Comparison of ENCODE assay signal across 1 cellular context in the genomic region with DNA sequence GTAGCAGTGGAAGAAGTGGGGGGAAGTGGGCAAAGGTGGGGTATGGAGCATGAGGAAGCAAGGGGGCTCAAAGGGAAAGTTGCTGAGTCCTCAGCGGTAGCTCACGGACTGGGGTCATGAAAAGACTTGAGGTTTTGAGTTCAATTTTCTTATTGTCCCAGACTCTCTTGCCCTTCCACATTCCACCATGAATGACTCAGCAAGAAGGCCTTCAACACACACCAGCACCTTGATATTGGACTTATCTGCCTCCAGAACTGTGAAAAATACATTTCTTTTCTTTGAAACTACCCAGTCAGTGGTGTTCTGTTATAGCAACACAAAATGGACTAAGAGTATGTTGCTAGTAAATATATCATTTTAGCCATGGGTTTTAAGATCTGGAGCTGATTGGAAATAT.
TF ChIP-seq lines count a peak whose summit lies in the region.

No MANE protein-coding gene starts in this region.

TF ChIP-seq in WTC11, 78 proteins besides CTCF, POLR2A, EP300 and RAD21 (continued from another document):
- TF ChIP-seq, protein P1, sequence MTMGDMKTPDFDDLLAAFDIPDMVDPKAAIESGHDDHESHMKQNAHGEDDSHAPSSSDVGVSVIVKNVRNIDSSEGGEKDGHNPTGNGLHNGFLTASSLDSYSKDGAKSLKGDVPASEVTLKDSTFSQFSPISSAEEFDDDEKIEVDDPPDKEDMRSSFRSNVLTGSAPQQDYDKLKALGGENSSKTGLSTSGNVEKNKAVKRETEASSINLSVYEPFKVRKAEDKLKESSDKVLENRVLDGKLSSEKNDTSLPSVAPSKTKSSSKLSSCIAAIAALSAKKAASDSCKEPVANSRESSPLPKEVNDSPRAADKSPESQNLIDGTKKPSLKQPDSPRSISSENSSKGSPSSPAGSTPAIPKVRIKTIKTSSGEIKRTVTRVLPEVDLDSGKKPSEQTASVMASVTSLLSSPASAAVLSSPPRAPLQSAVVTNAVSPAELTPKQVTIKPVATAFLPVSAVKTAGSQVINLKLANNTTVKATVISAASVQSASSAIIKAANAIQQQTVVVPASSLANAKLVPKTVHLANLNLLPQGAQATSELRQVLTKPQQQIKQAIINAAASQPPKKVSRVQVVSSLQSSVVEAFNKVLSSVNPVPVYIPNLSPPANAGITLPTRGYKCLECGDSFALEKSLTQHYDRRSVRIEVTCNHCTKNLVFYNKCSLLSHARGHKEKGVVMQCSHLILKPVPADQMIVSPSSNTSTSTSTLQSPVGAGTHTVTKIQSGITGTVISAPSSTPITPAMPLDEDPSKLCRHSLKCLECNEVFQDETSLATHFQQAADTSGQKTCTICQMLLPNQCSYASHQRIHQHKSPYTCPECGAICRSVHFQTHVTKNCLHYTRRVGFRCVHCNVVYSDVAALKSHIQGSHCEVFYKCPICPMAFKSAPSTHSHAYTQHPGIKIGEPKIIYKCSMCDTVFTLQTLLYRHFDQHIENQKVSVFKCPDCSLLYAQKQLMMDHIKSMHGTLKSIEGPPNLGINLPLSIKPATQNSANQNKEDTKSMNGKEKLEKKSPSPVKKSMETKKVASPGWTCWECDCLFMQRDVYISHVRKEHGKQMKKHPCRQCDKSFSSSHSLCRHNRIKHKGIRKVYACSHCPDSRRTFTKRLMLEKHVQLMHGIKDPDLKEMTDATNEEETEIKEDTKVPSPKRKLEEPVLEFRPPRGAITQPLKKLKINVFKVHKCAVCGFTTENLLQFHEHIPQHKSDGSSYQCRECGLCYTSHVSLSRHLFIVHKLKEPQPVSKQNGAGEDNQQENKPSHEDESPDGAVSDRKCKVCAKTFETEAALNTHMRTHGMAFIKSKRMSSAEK (CRISPR knock-in tag; IDR thresholded peaks at IDR 0.05; ENCODE audit: borderline replicate concordance) = no peak
- no peak for TF ChIP-seq MXD4 (CRISPR knock-in tag; IDR thresholded peaks at IDR 0.05; ENCODE audit: borderline replicate concordance)
- no peak for TF ChIP-seq JUN (CRISPR knock-in tag; IDR thresholded peaks at IDR 0.05)
- TF ChIP-seq, protein P2, sequence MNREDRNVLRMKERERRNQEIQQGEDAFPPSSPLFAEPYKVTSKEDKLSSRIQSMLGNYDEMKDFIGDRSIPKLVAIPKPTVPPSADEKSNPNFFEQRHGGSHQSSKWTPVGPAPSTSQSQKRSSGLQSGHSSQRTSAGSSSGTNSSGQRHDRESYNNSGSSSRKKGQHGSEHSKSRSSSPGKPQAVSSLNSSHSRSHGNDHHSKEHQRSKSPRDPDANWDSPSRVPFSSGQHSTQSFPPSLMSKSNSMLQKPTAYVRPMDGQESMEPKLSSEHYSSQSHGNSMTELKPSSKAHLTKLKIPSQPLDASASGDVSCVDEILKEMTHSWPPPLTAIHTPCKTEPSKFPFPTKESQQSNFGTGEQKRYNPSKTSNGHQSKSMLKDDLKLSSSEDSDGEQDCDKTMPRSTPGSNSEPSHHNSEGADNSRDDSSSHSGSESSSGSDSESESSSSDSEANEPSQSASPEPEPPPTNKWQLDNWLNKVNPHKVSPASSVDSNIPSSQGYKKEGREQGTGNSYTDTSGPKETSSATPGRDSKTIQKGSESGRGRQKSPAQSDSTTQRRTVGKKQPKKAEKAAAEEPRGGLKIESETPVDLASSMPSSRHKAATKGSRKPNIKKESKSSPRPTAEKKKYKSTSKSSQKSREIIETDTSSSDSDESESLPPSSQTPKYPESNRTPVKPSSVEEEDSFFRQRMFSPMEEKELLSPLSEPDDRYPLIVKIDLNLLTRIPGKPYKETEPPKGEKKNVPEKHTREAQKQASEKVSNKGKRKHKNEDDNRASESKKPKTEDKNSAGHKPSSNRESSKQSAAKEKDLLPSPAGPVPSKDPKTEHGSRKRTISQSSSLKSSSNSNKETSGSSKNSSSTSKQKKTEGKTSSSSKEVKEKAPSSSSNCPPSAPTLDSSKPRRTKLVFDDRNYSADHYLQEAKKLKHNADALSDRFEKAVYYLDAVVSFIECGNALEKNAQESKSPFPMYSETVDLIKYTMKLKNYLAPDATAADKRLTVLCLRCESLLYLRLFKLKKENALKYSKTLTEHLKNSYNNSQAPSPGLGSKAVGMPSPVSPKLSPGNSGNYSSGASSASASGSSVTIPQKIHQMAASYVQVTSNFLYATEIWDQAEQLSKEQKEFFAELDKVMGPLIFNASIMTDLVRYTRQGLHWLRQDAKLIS (CRISPR knock-in tag; IDR thresholded peaks at IDR 0.05; ENCODE audit: borderline replicate concordance) = no peak
- TF ChIP-seq, protein P3, sequence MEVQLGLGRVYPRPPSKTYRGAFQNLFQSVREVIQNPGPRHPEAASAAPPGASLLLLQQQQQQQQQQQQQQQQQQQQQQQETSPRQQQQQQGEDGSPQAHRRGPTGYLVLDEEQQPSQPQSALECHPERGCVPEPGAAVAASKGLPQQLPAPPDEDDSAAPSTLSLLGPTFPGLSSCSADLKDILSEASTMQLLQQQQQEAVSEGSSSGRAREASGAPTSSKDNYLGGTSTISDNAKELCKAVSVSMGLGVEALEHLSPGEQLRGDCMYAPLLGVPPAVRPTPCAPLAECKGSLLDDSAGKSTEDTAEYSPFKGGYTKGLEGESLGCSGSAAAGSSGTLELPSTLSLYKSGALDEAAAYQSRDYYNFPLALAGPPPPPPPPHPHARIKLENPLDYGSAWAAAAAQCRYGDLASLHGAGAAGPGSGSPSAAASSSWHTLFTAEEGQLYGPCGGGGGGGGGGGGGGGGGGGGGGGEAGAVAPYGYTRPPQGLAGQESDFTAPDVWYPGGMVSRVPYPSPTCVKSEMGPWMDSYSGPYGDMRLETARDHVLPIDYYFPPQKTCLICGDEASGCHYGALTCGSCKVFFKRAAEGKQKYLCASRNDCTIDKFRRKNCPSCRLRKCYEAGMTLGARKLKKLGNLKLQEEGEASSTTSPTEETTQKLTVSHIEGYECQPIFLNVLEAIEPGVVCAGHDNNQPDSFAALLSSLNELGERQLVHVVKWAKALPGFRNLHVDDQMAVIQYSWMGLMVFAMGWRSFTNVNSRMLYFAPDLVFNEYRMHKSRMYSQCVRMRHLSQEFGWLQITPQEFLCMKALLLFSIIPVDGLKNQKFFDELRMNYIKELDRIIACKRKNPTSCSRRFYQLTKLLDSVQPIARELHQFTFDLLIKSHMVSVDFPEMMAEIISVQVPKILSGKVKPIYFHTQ (CRISPR knock-in tag; IDR thresholded peaks at IDR 0.05) = no peak
- no peak for TF ChIP-seq RELA (CRISPR knock-in tag; IDR thresholded peaks at IDR 0.05; ENCODE audit: borderline replicate concordance)
- no peak for TF ChIP-seq CREM (CRISPR knock-in tag; IDR thresholded peaks at IDR 0.05)
- TF ChIP-seq, protein P4, sequence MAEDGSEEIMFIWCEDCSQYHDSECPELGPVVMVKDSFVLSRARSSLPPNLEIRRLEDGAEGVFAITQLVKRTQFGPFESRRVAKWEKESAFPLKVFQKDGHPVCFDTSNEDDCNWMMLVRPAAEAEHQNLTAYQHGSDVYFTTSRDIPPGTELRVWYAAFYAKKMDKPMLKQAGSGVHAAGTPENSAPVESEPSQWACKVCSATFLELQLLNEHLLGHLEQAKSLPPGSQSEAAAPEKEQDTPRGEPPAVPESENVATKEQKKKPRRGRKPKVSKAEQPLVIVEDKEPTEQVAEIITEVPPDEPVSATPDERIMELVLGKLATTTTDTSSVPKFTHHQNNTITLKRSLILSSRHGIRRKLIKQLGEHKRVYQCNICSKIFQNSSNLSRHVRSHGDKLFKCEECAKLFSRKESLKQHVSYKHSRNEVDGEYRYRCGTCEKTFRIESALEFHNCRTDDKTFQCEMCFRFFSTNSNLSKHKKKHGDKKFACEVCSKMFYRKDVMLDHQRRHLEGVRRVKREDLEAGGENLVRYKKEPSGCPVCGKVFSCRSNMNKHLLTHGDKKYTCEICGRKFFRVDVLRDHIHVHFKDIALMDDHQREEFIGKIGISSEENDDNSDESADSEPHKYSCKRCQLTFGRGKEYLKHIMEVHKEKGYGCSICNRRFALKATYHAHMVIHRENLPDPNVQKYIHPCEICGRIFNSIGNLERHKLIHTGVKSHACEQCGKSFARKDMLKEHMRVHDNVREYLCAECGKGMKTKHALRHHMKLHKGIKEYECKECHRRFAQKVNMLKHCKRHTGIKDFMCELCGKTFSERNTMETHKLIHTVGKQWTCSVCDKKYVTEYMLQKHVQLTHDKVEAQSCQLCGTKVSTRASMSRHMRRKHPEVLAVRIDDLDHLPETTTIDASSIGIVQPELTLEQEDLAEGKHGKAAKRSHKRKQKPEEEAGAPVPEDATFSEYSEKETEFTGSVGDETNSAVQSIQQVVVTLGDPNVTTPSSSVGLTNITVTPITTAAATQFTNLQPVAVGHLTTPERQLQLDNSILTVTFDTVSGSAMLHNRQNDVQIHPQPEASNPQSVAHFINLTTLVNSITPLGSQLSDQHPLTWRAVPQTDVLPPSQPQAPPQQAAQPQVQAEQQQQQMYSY (CRISPR knock-in tag; IDR thresholded peaks at IDR 0.05) = no peak
- TF ChIP-seq, protein P5, sequence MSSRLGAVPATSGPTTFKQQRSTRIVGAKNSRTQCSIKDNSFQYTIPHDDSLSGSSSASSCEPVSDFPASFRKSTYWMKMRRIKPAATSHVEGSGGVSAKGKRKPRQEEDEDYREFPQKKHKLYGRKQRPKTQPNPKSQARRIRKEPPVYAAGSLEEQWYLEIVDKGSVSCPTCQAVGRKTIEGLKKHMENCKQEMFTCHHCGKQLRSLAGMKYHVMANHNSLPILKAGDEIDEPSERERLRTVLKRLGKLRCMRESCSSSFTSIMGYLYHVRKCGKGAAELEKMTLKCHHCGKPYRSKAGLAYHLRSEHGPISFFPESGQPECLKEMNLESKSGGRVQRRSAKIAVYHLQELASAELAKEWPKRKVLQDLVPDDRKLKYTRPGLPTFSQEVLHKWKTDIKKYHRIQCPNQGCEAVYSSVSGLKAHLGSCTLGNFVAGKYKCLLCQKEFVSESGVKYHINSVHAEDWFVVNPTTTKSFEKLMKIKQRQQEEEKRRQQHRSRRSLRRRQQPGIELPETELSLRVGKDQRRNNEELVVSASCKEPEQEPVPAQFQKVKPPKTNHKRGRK (CRISPR knock-in tag; IDR thresholded peaks at IDR 0.05; ENCODE audit: borderline replicate concordance) = no peak
- TF ChIP-seq, protein P6, sequence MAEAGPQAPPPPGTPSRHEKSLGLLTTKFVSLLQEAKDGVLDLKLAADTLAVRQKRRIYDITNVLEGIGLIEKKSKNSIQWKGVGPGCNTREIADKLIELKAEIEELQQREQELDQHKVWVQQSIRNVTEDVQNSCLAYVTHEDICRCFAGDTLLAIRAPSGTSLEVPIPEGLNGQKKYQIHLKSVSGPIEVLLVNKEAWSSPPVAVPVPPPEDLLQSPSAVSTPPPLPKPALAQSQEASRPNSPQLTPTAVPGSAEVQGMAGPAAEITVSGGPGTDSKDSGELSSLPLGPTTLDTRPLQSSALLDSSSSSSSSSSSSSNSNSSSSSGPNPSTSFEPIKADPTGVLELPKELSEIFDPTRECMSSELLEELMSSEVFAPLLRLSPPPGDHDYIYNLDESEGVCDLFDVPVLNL (CRISPR knock-in tag; IDR thresholded peaks at IDR 0.05; ENCODE audit: borderline replicate concordance, low read depth) = no peak
- no peak for TF ChIP-seq HMGA2 (CRISPR knock-in tag; IDR thresholded peaks at IDR 0.05)
- TF ChIP-seq ESRRA (CRISPR knock-in tag; IDR thresholded peaks at IDR 0.05; ENCODE audit: borderline replicate concordance) = no peak
- TF ChIP-seq, protein P7, sequence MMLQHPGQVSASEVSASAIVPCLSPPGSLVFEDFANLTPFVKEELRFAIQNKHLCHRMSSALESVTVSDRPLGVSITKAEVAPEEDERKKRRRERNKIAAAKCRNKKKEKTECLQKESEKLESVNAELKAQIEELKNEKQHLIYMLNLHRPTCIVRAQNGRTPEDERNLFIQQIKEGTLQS (CRISPR knock-in tag; conservative IDR thresholded peaks at IDR 0.05) = no peak
